8 cellular contexts compared by ENCODE assay signal in the genomic region with DNA sequence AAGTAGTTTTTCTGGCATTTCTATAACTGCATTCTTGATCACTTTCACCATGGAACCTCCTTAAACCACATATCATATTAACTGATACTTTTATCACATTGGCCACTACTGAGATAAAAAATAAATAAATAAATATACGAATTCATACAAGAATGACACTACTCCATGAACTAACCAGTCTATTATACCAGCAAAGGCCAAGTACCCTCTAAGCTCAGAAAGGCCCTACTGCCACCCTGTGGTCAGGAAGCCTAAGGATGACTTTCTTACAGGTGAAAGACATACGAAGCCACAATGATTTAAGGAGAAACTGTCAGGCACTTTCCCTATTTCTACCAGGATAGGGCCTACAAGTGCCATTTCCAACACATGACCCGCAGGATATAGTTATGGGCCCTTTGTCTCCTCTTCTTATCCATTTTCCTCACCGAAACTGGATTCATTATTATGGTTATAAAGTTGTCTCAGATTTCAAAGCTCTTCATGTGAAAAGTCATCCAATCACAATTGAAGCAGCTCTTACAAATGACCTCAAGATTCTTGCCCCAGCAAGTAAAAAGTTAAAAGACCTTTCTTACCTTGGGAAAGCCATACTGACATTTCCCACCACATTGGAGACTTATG. TPM values are rescaled to one million over a fixed set of nuclear protein-coding genes. Genes with fewer than 3 reads are reported as not detected.
A peak's percentile ranks its signal among the peaks of the same experiment; 100 is the strongest.
DNase-seq lines count a peak whose midpoint lies in the region; ATAC-seq and TF ChIP-seq lines count a peak whose summit lies in the region.

No MANE protein-coding gene starts in this region.

- H3K27me3 ChIP-seq in WERI-Rb-1 (ENCODE audit: insufficient read depth, low read depth, severe bottlenecking) = no peaks in the 10 kb centered on the region

- DNase-seq in DMS 273 (lab: John Stamatoyannopoulos, UW; ENCODE audit: unreplicated experiment) = peak; percentile 74
- DNase-seq in DMS 273 treated with DMSO at 0.1 percent for 48 hours (lab: John Stamatoyannopoulos, UW) = no peak
- DNase-seq in NCI-H2107 (lab: John Stamatoyannopoulos, UW) = peak; percentile 17
- DNase-seq in WERI-Rb-1 = peak; percentile 62
- DNase-seq in cerebellum (ENCODE audit: low spot score) = peak; percentile 22
- DNase-seq in left colon = peak; percentile 45 to 73
- DNase-seq in stimulated activated CD4-positive, alpha-beta T cell treated with anti-CD3 and anti-CD28 coated beads, Interleukin-4, amount 100 ng/mL, for 4 hours = peak; percentile 32 to 51

- intact Hi-C loops in left colon (cut with DNase I, micrococcal nuclease) = loop anchor here in 1 of 2 donors (5.0 kb wide), 1 partner anchor 117 kb away; no protein-coding TSS in a partner anchor

- H3K27ac ChIP-seq in WERI-Rb-1 = no peak overlapping the region

- H3K4me3 ChIP-seq in WERI-Rb-1 (ENCODE audit: low read depth, low read length) = no peak overlapping the region

- peak; percentile 97 for ATAC-seq in left colon
- ATAC-seq in HG03025 (IDR thresholded peaks at IDR 0.05; ENCODE audit: low FRiP score, unreplicated experiment) = no peak

- TF ChIP-seq CTCF in WERI-Rb-1 (IDR thresholded peaks at IDR 0.05; ENCODE audit: low read depth, low read length) = peak; percentile 68

- H3K36me3 ChIP-seq in WERI-Rb-1 = peaks cover 75% of the 10 kb centered on the region

- no peaks in the 10 kb centered on the region for H3K9me3 ChIP-seq in WERI-Rb-1 (ENCODE audit: severe bottlenecking)

RNA-seq across cellular contexts. Expression of a gene that starts 23.9 kb away (rescaled TPM):
- 34.1 TPM for total RNA-seq in cerebellum
- total RNA-seq in left colon = 10 to 100 TPM; 45.7 to 48.6 TPM

RNA-seq across cellular contexts. Expression of a gene that starts 27.0 kb away (rescaled TPM):
- total RNA-seq in cerebellum = 31.5 TPM
- total RNA-seq in left colon = 100 to 1,000 TPM; 251 to 302 TPM

RNA-seq across cellular contexts. Expression of a gene that starts 32.4 kb away (rescaled TPM):
- total RNA-seq in cerebellum = 2.6 TPM
- 1 to 10 TPM; 2.4 to 3.7 TPM for total RNA-seq in left colon

RNA-seq across cellular contexts. Expression of a gene that starts 50.4 kb away (rescaled TPM):
- total RNA-seq in cerebellum = 3.2 TPM
- 10 to 100 TPM; 34.7 to 40.3 TPM for total RNA-seq in left colon
